Comparison of ENCODE assay signal across 14 cellular contexts in the genomic region with DNA sequence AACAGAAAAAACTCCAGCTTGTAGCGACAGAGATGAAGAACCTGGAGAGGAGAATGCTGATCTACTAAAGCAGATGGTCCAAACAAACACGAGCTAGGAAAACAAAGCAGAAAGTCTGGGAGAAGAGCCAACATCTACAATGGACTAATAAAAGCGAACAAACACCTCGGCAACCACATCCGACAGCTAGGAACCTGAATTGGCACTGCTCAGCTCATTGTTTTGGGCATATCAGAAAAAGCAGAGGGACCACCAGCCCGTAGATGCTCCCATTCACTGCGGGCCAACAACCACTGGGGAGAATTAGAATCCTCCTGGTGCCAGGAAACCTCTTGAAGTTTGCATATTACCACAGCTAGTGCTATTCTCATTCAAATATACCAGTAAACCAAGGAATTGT.
DNase-seq lines count a peak whose midpoint lies in the region; ATAC-seq, FAIRE-seq and TF ChIP-seq lines count a peak whose summit lies in the region.
"Had no signal": no experiment of that assay in that cellular context is flagged by ENCODE, and none has a peak within 500 bp of the region (broad histone marks: within the 10 kb centered on the region; RNA-seq: fewer than 3 reads in every experiment).

No MANE protein-coding gene starts in this region.

- no peaks in the 10 kb centered on the region for H4K20me1 ChIP-seq in H1 (replicated peaks in 1 of 2; ENCODE audit: control insufficient read depth in 1 of 2, insufficient read depth in 2 of 2, low read length in 2 of 2)

- no peak overlapping the region for H3K23ac ChIP-seq in H1 (ENCODE audit: insufficient read length)

- no peak overlapping the region for H2BK20ac ChIP-seq in H1 (ENCODE audit: low read length)

- TF ChIP-seq POLR2A in H1 (IDR thresholded peaks at IDR 0.05; ENCODE audit: control extremely low read depth in 1 of 2, low read depth in 2 of 2, low read length in 2 of 2), result no peak

- H3K79me2 ChIP-seq in H1 (ENCODE audit: control insufficient read depth in 1 of 2, insufficient read depth in 2 of 2, low read length in 2 of 2), result no peaks in the 10 kb centered on the region

- peak; percentile 42 for FAIRE-seq in H1 (lab: Jason Lieb, UNC)

- H3K4ac ChIP-seq in H1 (replicated peaks; ENCODE audit: insufficient read length, low read depth, low read length), result no peak overlapping the region

- H3K27me3 ChIP-seq in H1 (replicated peaks in 1 of 4; ENCODE audit: control insufficient read depth in 3 of 4, extremely low read depth in 1 of 4, insufficient read depth in 3 of 4, low read length in 3 of 4), result no peaks in the 10 kb centered on the region

- CTCF ChIA-PET in H1 (lab: Charles Lee; ENCODE audit: partially characterized antibody), result interaction anchor here (0.8 to 1.8 kb wide), 3 partner anchors 15 to 197 kb away, joined by 3 to 5 read pairs (median 4); no protein-coding TSS in a partner anchor

- no peak overlapping the region for H4K8ac ChIP-seq in H1 (ENCODE audit: extremely low read depth, insufficient read depth, low read length)

- H2AK5ac ChIP-seq in H1 (ENCODE audit: low read depth, low read length), result no peak overlapping the region

- POLR2A ChIA-PET in H1 (lab: Charles Lee; ENCODE audit: partially characterized antibody), result no interaction called here

- H3K79me1 ChIP-seq in H1 (ENCODE audit: low read depth, low read length), result no peaks in the 10 kb centered on the region

- TF ChIP-seq EP300 in H1 (IDR thresholded peaks at IDR 0.05; ENCODE audit: borderline replicate concordance in 1 of 2, low read depth in 2 of 2, low read length in 2 of 2), result no peak

- H4K91ac ChIP-seq in H1 (replicated peaks; ENCODE audit: insufficient read length, low read length), result no peak overlapping the region

- no peak overlapping the region for H3K56ac ChIP-seq in H1 (replicated peaks; ENCODE audit: insufficient read length, low read depth, low read length)

- H2BK12ac ChIP-seq in H1 (ENCODE audit: low read depth, low read length), result no peak overlapping the region

- H2BK15ac ChIP-seq in H1 (ENCODE audit: low read length), result no peak overlapping the region

- no peak overlapping the region for H3K14ac ChIP-seq in H1 (ENCODE audit: insufficient read length)

- H3K23me2 ChIP-seq in H1 (ENCODE audit: low read depth, low read length), result no peaks in the 10 kb centered on the region

- no peak overlapping the region for H3K18ac ChIP-seq in H1 (ENCODE audit: extremely low read depth, low read length)

- H4K5ac ChIP-seq in H1 (ENCODE audit: insufficient read length, low read depth, low read length), result no peak overlapping the region

- DNase-seq in DMS 273 treated with DMSO at 0.1 percent for 48 hours (lab: John Stamatoyannopoulos, UW), result peak; percentile 80
- peak; percentile 98 for DNase-seq in NCI-H1105 (lab: John Stamatoyannopoulos, UW)
- peak; percentile 87 for DNase-seq in NCI-H510A (lab: John Stamatoyannopoulos, UW)
- DNase-seq in H1 (ENCODE audit: low read depth in 1 of 2, low spot score in 2 of 2), result no peak
- no peak for DNase-seq in middle frontal gyrus (ENCODE audit: extremely low spot score, low spot score)
- no peak for DNase-seq in sciatic nerve (ENCODE audit: low spot score)
- DNase-seq in activated CD4-positive, alpha-beta T cell treated with anti-CD3 and anti-CD28 coated beads, Interleukin-2, amount 50 U/mL, for 4 hours, result no peak
- DNase-seq: activated CD4-positive, CD25-positive, alpha-beta regulatory T cell treated with anti-CD3 and anti-CD28 coated beads, Interleukin-2, amount 50 U/mL, for 72 hours; activated gamma-delta T cell treated with Interleukin-2 at 50 U/mL for 16 hours; Kasumi-1; lower lobe of right lung had no signal

- no peak for TF ChIP-seq CTCF in H1 (IDR thresholded peaks at IDR 0.05; ENCODE audit: control extremely low read depth in 1 of 3, insufficient read depth in 1 of 3, low read depth in 1 of 3, low read length in 3 of 3)

- no peaks in the 10 kb centered on the region for H3K9me3 ChIP-seq in H1 (ENCODE audit: insufficient read depth in 2 of 2, low read depth in 1 of 2, low read length in 1 of 2)
- H3K9me3 ChIP-seq: lower lobe of right lung had no signal

- H3K9ac ChIP-seq in H1 (replicated peaks in 1 of 4; ENCODE audit: extremely low read depth in 1 of 4, low read depth in 3 of 4, low read length in 3 of 4), result no peak overlapping the region

- H2AFZ ChIP-seq in H1 (ENCODE audit: low read length), result 0 out of 2 replicates have a peak overlapping the region, but pooled peaks have one; percentile 46

- no peak for ATAC-seq in HG02588 (IDR thresholded peaks at IDR 0.05; ENCODE audit: unreplicated experiment)
- no peak for ATAC-seq in sciatic nerve
- ATAC-seq: HCT116, lower lobe of right lung had no signal

- WGBS in H1 (ENCODE audit: extremely low coverage in 1 of 2, insufficient coverage in 1 of 2, insufficient read length in 1 of 2, insufficient replicate concordance in 2 of 2, low coverage in 1 of 2, low lambda C conversion rate in 2 of 2, missing lambda C conversion rate in 1 of 2), 2 experiments, result 80% methylated on average over 7 of the region's 7 CpGs; no CpG with 5 or more reads in 1 of the 2 experiments

- H2BK5ac ChIP-seq in H1 (ENCODE audit: low read depth, low read length), result no peak overlapping the region

- H2BK120ac ChIP-seq in H1 (replicated peaks; ENCODE audit: low read depth, low read length), result no peak overlapping the region

- intact Hi-C loops in sciatic nerve (cut with DNase I), result no loop called here

- no peak overlapping the region for H3K4me3 ChIP-seq in H1 (ENCODE audit: extremely low read depth in 1 of 4, insufficient read depth in 2 of 4, low read depth in 3 of 4, low read length in 4 of 4)
- H3K4me3 ChIP-seq: lower lobe of right lung had no signal

- no peak overlapping the region for H3K27ac ChIP-seq in H1 (ENCODE audit: low read depth, low read length)
- H3K27ac ChIP-seq: C4-2B, lower lobe of right lung had no signal

- no peaks in the 10 kb centered on the region for H3K36me3 ChIP-seq in H1 (ENCODE audit: control insufficient read depth in 2 of 4, insufficient read depth in 4 of 4, low read length in 3 of 4)
- H3K36me3 ChIP-seq: lower lobe of right lung had no signal

- H3K4me1 ChIP-seq in H1 (replicated peaks in 1 of 4; ENCODE audit: control insufficient read depth in 3 of 4, insufficient read depth in 4 of 4, low read length in 3 of 4), result no peaks in the 10 kb centered on the region
- H3K4me1 ChIP-seq: lower lobe of right lung had no signal

- no peak for TF ChIP-seq RAD21 in H1 (IDR thresholded peaks at IDR 0.05 in 1 of 2, conservative IDR thresholded peaks at IDR 0.05 in 1 of 2; ENCODE audit: low read depth in 2 of 2, low read length in 2 of 2)

- H3K4me2 ChIP-seq in H1 (ENCODE audit: insufficient read depth in 1 of 2, low read depth in 2 of 2, low read length in 2 of 2), result no peak overlapping the region

TF ChIP-seq in H1, 55 proteins besides CTCF, POLR2A, EP300 and RAD21:
- TF ChIP-seq BACH1 (IDR thresholded peaks at IDR 0.05; ENCODE audit: low read length) (no peak), EGR1 (IDR thresholded peaks at IDR 0.05; ENCODE audit: borderline replicate concordance, low read depth, low read length) (no peak), HDAC2 (IDR thresholded peaks at IDR 0.05; ENCODE audit: borderline replicate concordance in 1 of 2, low read depth in 2 of 2, low read length in 2 of 2) (no peak), TAF7 (optimal IDR thresholded peaks at IDR 0.05; ENCODE audit: borderline replicate concordance, low read depth, low read length) (no peak), BCL11A (IDR thresholded peaks at IDR 0.05; ENCODE audit: low read depth in 2 of 2, low read length in 2 of 2) (no peak), EZH2 (IDR thresholded peaks at IDR 0.05; ENCODE audit: low read depth, low read length, severe bottlenecking) (no peak), SP2 (IDR thresholded peaks at IDR 0.05; ENCODE audit: low read length) (no peak), POU5F1 (IDR thresholded peaks at IDR 0.05; ENCODE audit: low read depth, low read length) (no peak), MAFK (IDR thresholded peaks at IDR 0.05; ENCODE audit: low read depth, low read length) (no peak), RFX5 (IDR thresholded peaks at IDR 0.05; ENCODE audit: borderline replicate concordance, low read depth, low read length) (no peak), SIX5 (IDR thresholded peaks at IDR 0.05; ENCODE audit: low read depth, low read length) (no peak), GABPA (IDR thresholded peaks at IDR 0.05; ENCODE audit: borderline replicate concordance, insufficient read depth, low read length) (no peak), POLR2AphosphoS5 (IDR thresholded peaks at IDR 0.05; ENCODE audit: low read depth, low read length) (no peak), KDM4A (IDR thresholded peaks at IDR 0.05; ENCODE audit: low read depth, low read length, severe bottlenecking) (no peak), TBP (IDR thresholded peaks at IDR 0.05; ENCODE audit: low read depth, low read length) (no peak), KDM1A (IDR thresholded peaks at IDR 0.05; ENCODE audit: borderline replicate concordance, low read length) (no peak), SIRT6 (IDR thresholded peaks at IDR 0.05; ENCODE audit: low read length) (no peak)
- TF ChIP-seq, protein P1, sequence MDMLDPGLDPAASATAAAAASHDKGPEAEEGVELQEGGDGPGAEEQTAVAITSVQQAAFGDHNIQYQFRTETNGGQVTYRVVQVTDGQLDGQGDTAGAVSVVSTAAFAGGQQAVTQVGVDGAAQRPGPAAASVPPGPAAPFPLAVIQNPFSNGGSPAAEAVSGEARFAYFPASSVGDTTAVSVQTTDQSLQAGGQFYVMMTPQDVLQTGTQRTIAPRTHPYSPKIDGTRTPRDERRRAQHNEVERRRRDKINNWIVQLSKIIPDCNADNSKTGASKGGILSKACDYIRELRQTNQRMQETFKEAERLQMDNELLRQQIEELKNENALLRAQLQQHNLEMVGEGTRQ (IDR thresholded peaks at IDR 0.05; ENCODE audit: low read length), result no peak
- TF ChIP-seq, protein P2, sequence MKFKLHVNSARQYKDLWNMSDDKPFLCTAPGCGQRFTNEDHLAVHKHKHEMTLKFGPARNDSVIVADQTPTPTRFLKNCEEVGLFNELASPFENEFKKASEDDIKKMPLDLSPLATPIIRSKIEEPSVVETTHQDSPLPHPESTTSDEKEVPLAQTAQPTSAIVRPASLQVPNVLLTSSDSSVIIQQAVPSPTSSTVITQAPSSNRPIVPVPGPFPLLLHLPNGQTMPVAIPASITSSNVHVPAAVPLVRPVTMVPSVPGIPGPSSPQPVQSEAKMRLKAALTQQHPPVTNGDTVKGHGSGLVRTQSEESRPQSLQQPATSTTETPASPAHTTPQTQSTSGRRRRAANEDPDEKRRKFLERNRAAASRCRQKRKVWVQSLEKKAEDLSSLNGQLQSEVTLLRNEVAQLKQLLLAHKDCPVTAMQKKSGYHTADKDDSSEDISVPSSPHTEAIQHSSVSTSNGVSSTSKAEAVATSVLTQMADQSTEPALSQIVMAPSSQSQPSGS (IDR thresholded peaks at IDR 0.05; ENCODE audit: low read length), result no peak
TF ChIP-seq in H1: peak in this region for 0.

Comparison
In these comparisons a context has a peak if more than half of its experiments do, and no peak if none do; other contexts are left out.
1. DNase-seq: peak in DMS 273 treated with DMSO at 0.1 percent for 48 hours (single experiment), NCI-H1105 (single experiment) and NCI-H510A (single experiment); none in H1 (0 of 2), middle frontal gyrus (single experiment), sciatic nerve (single experiment) and activated CD4-positive, alpha-beta T cell treated with anti-CD3 and anti-CD28 coated beads, Interleukin-2, amount 50 U/mL, for 4 hours (0 of 2).